Comparison of ENCODE assay signal across 8 cellular contexts in genomic region chr6:104682722-104683643, GRCh38.
DNase-seq lines count a peak whose midpoint lies in the region; ATAC-seq lines count a peak whose summit lies in the region.

No MANE protein-coding gene starts in this region.

- DNase-seq in Ammon's horn (ENCODE audit: low spot score) = peak; percentile 36
- DNase-seq in OCI-M1 (lab: John Stamatoyannopoulos, UW) = peak; percentile 92
- peak; percentile 77 to 79 for DNase-seq in activated T-cell treated with anti-CD3 and anti-CD28 coated beads, Interleukin-2, amount 50 U/mL, for 48 hours
- peak; percentile 20 for DNase-seq in globus pallidus (ENCODE audit: low spot score)
- peak; percentile 56 for DNase-seq in retina
- no peak for DNase-seq in DMS79 treated with DMSO at 0.1 percent for 48 hours (lab: John Stamatoyannopoulos, UW)

- ATAC-seq in GM18909 (IDR thresholded peaks at IDR 0.05; ENCODE audit: poor library complexity, unreplicated experiment) (peak; percentile 84), HG03108 (IDR thresholded peaks at IDR 0.05; ENCODE audit: unreplicated experiment) (peak; percentile 57)
